Comparison of ENCODE assay signal across 9 cellular contexts in genomic region chr19:17751103-17751911, GRCh38. TPM values are rescaled to one million over a fixed set of nuclear protein-coding genes. Genes with fewer than 3 reads are reported as not detected.
DNase-seq lines count a peak whose midpoint lies in the region; ATAC-seq, FAIRE-seq and TF ChIP-seq lines count a peak whose summit lies in the region.
"Had no signal": no experiment of that assay in that cellular context is flagged by ENCODE, and none has a peak within 500 bp of the region (broad histone marks: within the 10 kb centered on the region; RNA-seq: fewer than 3 reads in every experiment).

TSS of gene FCHO1 (plus strand) at chr19:17751477. CDS start at chr19:17755165, 3,688 bp downstream.

- intact Hi-C loops in OCI-LY7 (cut with micrococcal nuclease; ENCODE audit: unreplicated experiment): loop anchor here (5.0 to 10.0 kb wide), 3 partner anchors 227 to 444 kb away; partner anchors contain the start of genes DDA1, MAST3 and MRPL34
- intact Hi-C loops in activated T-helper 1 cell treated with anti-CD3 and anti-CD28 coated beads, Interleukin-12 subunit alpha, Interleukin-12 subunit beta, Interleukin-2, Interleukin-4 antibody, amounts not matched to agents 30 ng/mL and 10 ng/mL and 1 ng/mL, durations not matched to agents 14 hours and 24 hours and 36 hours (cut with micrococcal nuclease): loop anchor here (1.0 to 5.0 kb wide), 3 partner anchors 32 to 214 kb away; partner anchors contain the start of gene MAP1S

- peaks cover 55% of the 10 kb centered on the region for H3K79me2 ChIP-seq in OCI-LY7 (ENCODE audit: insufficient read depth, low read depth, low read length)

- peaks cover 69% of the 10 kb centered on the region for H3K4me1 Mint-ChIP-seq in activated T-helper 1 cell treated with anti-CD3 and anti-CD28 coated beads, Interleukin-12 subunit alpha, Interleukin-12 subunit beta, Interleukin-2, Interleukin-4 antibody, amounts not matched to agents 30 ng/mL and 10 ng/mL and 1 ng/mL, durations not matched to agents 14 hours and 24 hours and 36 hours (ENCODE audit: low read depth)

- H3K4me3 Mint-ChIP-seq in activated T-helper 1 cell treated with anti-CD3 and anti-CD28 coated beads, Interleukin-12 subunit alpha, Interleukin-12 subunit beta, Interleukin-2, Interleukin-4 antibody, amounts not matched to agents 30 ng/mL and 10 ng/mL and 1 ng/mL, durations not matched to agents 14 hours and 24 hours and 36 hours: peak within 1 kb of the TSS; percentile 97
- H3K4me3 Mint-ChIP-seq: nephron had no signal

- H3K36me3 ChIP-seq in OCI-LY7 (ENCODE audit: insufficient read depth, low read length): peaks cover 28% of the 10 kb centered on the region

- ATAC-seq in GM21447 (IDR thresholded peaks at IDR 0.05; ENCODE audit: unreplicated experiment) (peak; percentile 43), left lobe of liver (peak; percentile 31)

- H3K9me3 ChIP-seq in OCI-LY7 (ENCODE audit: low read length): no peaks in the 10 kb centered on the region

- no peaks in the 10 kb centered on the region for H3K27me3 Mint-ChIP-seq in activated T-helper 1 cell treated with anti-CD3 and anti-CD28 coated beads, Interleukin-12 subunit alpha, Interleukin-12 subunit beta, Interleukin-2, Interleukin-4 antibody, amounts not matched to agents 30 ng/mL and 10 ng/mL and 1 ng/mL, durations not matched to agents 14 hours and 24 hours and 36 hours (ENCODE audit: insufficient read depth)

- peak within 1 kb of the TSS; percentile 93 for H3K27ac ChIP-seq in OCI-LY7 (ENCODE audit: low read depth, low read length, poor library complexity, severe bottlenecking)

- H3K9me2 ChIP-seq in OCI-LY7 (ENCODE audit: insufficient read depth, low read length): no peaks in the 10 kb centered on the region

- no peak within 1 kb of the TSS for H2AFZ ChIP-seq in OCI-LY7 (ENCODE audit: low read length)

- POLR2A ChIA-PET in OCI-LY7 (lab: Charles Lee): interaction anchor here (1.0 to 2.6 kb wide), 4 partner anchors 9 to 96 kb away, joined by 3 to 14 read pairs (median 6); partner anchors contain the start of genes JAK3 and MAP1S

- H3K36me3 Mint-ChIP-seq in activated T-helper 1 cell treated with anti-CD3 and anti-CD28 coated beads, Interleukin-12 subunit alpha, Interleukin-12 subunit beta, Interleukin-2, Interleukin-4 antibody, amounts not matched to agents 30 ng/mL and 10 ng/mL and 1 ng/mL, durations not matched to agents 14 hours and 24 hours and 36 hours (ENCODE audit: low read depth): peaks cover 30% of the 10 kb centered on the region

- H3K4me3 ChIP-seq in OCI-LY7 (ENCODE audit: low read depth, low read length, poor library complexity, severe bottlenecking): peak within 1 kb of the TSS; percentile 74

- DNase-seq in OCI-LY7 (ENCODE audit: low spot score) (peak; percentile 95), left lobe of liver (ENCODE audit: low spot score) (no peak), urothelium cell line (ENCODE audit: low spot score) (no peak), NCI-H526 (lab: John Stamatoyannopoulos, UW) (no peak), DMS53 treated with DMSO at 0.1 percent for 48 hours (lab: John Stamatoyannopoulos, UW; ENCODE audit: unreplicated experiment) (no peak)
- DNase-seq in activated T-helper 1 cell treated with anti-CD3 and anti-CD28 coated beads, Interleukin-12 subunit alpha, Interleukin-12 subunit beta, Interleukin-2, Interleukin-4 antibody, amounts not matched to agents 30 ng/mL and 10 ng/mL and 1 ng/mL, durations not matched to agents 14 hours and 24 hours and 36 hours (ENCODE audit: low spot score): peak; percentile 81
- DNase-seq in stimulated activated CD8-positive, alpha-beta memory T cell treated with anti-CD3 and anti-CD28 coated beads, Interleukin-7, amount 100 ng/mL, for 1 hour (ENCODE audit: low read depth in 2 of 2): peak; percentile 69 to 71

- H3K4me2 ChIP-seq in OCI-LY7 (ENCODE audit: low read length): peak within 1 kb of the TSS; percentile 82

- peaks cover 79% of the 10 kb centered on the region for H3K4me1 ChIP-seq in OCI-LY7 (ENCODE audit: insufficient read depth, low read length, poor library complexity, severe bottlenecking)

- H3K27ac Mint-ChIP-seq in activated T-helper 1 cell treated with anti-CD3 and anti-CD28 coated beads, Interleukin-12 subunit alpha, Interleukin-12 subunit beta, Interleukin-2, Interleukin-4 antibody, amounts not matched to agents 30 ng/mL and 10 ng/mL and 1 ng/mL, durations not matched to agents 14 hours and 24 hours and 36 hours: peak within 1 kb of the TSS; percentile 99

- CTCF ChIA-PET in OCI-LY7 (lab: Charles Lee; ENCODE audit: unreplicated experiment): no interaction called here

- no peaks in the 10 kb centered on the region for H3K9me3 Mint-ChIP-seq in activated T-helper 1 cell treated with anti-CD3 and anti-CD28 coated beads, Interleukin-12 subunit alpha, Interleukin-12 subunit beta, Interleukin-2, Interleukin-4 antibody, amounts not matched to agents 30 ng/mL and 10 ng/mL and 1 ng/mL, durations not matched to agents 14 hours and 24 hours and 36 hours
- H3K9me3 Mint-ChIP-seq: nephron had no signal

- FAIRE-seq in urothelium cell line (lab: Jason Lieb, UNC): no peak

- no peaks in the 10 kb centered on the region for H4K20me1 ChIP-seq in OCI-LY7 (ENCODE audit: insufficient read depth, low read length)

- no peak for TF ChIP-seq CTCF in OCI-LY7 (conservative IDR thresholded peaks at IDR 0.05; ENCODE audit: low read length)

- BruUV-seq in OCI-LY7 (replicated peaks; lab: Mats Ljungman, UMichigan): no TSS peak

RNA-seq across cellular contexts. Expression of gene FCHO1, which starts in this region (rescaled TPM):
- 80.6 and 85.6 TPM in 2 replicates for total RNA-seq in OCI-LY7 (2014; rRNA removed; shearing (Covaris generic))
- total RNA-seq in OCI-LY7 (2022) (107 and 115 TPM in 2 replicates), left lobe of liver (1.7 TPM)
- 88.6 and 93.6 TPM in 2 replicates for total RNA-seq in activated T-helper 1 cell treated with anti-CD3 and anti-CD28 coated beads, Interleukin-12 subunit alpha, Interleukin-12 subunit beta, Interleukin-2, Interleukin-4 antibody, amounts not matched to agents 30 ng/mL and 10 ng/mL and 1 ng/mL, durations not matched to agents 14 hours and 24 hours and 36 hours

Comparison
In these comparisons a context has a peak if more than half of its experiments do, and no peak if none do; other contexts are left out.
1. RNA of gene FCHO1 (total RNA-seq): 80.6 to 115 TPM in OCI-LY7 and 88.6 to 93.6 TPM in activated T-helper 1 cell treated with anti-CD3 and anti-CD28 coated beads, Interleukin-12 subunit alpha, Interleukin-12 subunit beta, Interleukin-2, Interleukin-4 antibody, amounts not matched to agents 30 ng/mL and 10 ng/mL and 1 ng/mL, durations not matched to agents 14 hours and 24 hours and 36 hours; 1.7 TPM in left lobe of liver (single experiment); every median in the first group is over 10 times any median in the second.
2. DNase-seq: peak in OCI-LY7 (single experiment), activated T-helper 1 cell treated with anti-CD3 and anti-CD28 coated beads, Interleukin-12 subunit alpha, Interleukin-12 subunit beta, Interleukin-2, Interleukin-4 antibody, amounts not matched to agents 30 ng/mL and 10 ng/mL and 1 ng/mL, durations not matched to agents 14 hours and 24 hours and 36 hours (single experiment) and stimulated activated CD8-positive, alpha-beta memory T cell treated with anti-CD3 and anti-CD28 coated beads, Interleukin-7, amount 100 ng/mL, for 1 hour (2 of 2); none in left lobe of liver (single experiment), urothelium cell line (single experiment), NCI-H526 (0 of 2) and DMS53 treated with DMSO at 0.1 percent for 48 hours (single experiment).